ENCODE assay signal across 3 cellular contexts in genomic region chr5:95392593-95393182, GRCh38.
A peak's percentile ranks its signal among the peaks of the same experiment; 100 is the strongest.
TF ChIP-seq lines count a peak whose summit lies in the region.

No MANE protein-coding gene starts in this region.

TF ChIP-seq in GM12878, 131 proteins besides CTCF, POLR2A, EP300 and RAD21:
- TF ChIP-seq BACH1 (IDR thresholded peaks at IDR 0.05; ENCODE audit: borderline replicate concordance) (peak; percentile 64; the same call in 1 of the 2 replicates), KLF5 (IDR thresholded peaks at IDR 0.05; ENCODE audit: partially characterized antibody) (no peak)
TF ChIP-seq in GM12878: peak in this region for 1.

TF ChIP-seq in HepG2, 621 proteins besides CTCF, POLR2A, EP300 and RAD21:
- TF ChIP-seq MAFK (conservative IDR thresholded peaks at IDR 0.05 in 1 of 2, IDR thresholded peaks at IDR 0.05 in 1 of 2; ENCODE audit: low read length in 2 of 2) (peak; percentile 61 to 63; a peak in 3 of 4 replicates), SOX5 (CRISPR knock-in tag; IDR thresholded peaks at IDR 0.05; ENCODE audit: borderline replicate concordance) (no peak), MAFF (IDR thresholded peaks at IDR 0.05; ENCODE audit: low read depth, low read length) (peak; percentile 56; the same call in 1 of the 2 replicates), ZNF441 (CRISPR knock-in tag; IDR thresholded peaks at IDR 0.05; ENCODE audit: borderline replicate concordance) (no peak), SOX13 (IDR thresholded peaks at IDR 0.05) (no peak), SOX13 (CRISPR knock-in tag; conservative IDR thresholded peaks at IDR 0.05 in 1 of 2, IDR thresholded peaks at IDR 0.05 in 1 of 2) (no peak), SYNCRIP (IDR thresholded peaks at IDR 0.05; ENCODE audit: insufficient read depth, low read depth, low read length) (no peak), NR3C1 (CRISPR knock-in tag; IDR thresholded peaks at IDR 0.05) (no peak), ZNF670 (CRISPR knock-in tag; IDR thresholded peaks at IDR 0.05; ENCODE audit: borderline replicate concordance) (no peak)
- TF ChIP-seq, protein P1, sequence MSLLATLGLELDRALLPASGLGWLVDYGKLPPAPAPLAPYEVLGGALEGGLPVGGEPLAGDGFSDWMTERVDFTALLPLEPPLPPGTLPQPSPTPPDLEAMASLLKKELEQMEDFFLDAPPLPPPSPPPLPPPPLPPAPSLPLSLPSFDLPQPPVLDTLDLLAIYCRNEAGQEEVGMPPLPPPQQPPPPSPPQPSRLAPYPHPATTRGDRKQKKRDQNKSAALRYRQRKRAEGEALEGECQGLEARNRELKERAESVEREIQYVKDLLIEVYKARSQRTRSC (CRISPR knock-in tag; IDR thresholded peaks at IDR 0.05; ENCODE audit: low read depth) = no peak

TF ChIP-seq in GM12891, 5 proteins besides CTCF, POLR2A, EP300 and RAD21:
- TF ChIP-seq SPI1 (IDR thresholded peaks at IDR 0.05; ENCODE audit: low read depth, low read length) (no peak), POLR2AphosphoS5 (IDR thresholded peaks at IDR 0.05; ENCODE audit: low read depth, low read length) (no peak), PAX5 (IDR thresholded peaks at IDR 0.05; ENCODE audit: insufficient read depth, low read length, severe bottlenecking) (no peak), TAF1 (IDR thresholded peaks at IDR 0.05; ENCODE audit: low read depth, low read length) (no peak), POU2F2 (IDR thresholded peaks at IDR 0.05; ENCODE audit: low read depth, low read length) (no peak)
